Comparison of ENCODE assay signal across 1 cellular context in the genomic region with DNA sequence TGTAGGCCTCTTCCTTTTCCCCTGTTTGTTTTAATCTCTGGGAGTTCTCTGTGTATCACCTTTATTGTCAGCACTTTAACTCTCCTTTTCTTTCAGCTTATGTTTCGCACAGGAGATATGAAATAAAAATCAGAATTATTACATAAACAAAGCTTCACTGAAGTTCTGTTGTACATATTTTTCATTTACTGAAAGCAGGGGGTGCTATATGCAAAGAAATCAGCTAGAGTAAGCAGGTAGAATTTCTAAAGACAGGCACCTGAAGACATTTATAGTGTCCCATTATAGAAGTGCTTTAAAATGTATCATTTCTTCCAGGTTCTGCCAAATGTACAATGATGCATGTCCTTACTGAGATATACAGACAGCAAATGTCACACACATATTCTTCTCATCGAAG.
TF ChIP-seq lines count a peak whose summit lies in the region.

No MANE protein-coding gene starts in this region.

TF ChIP-seq in GM12878, 131 proteins besides CTCF, POLR2A, EP300 and RAD21 (continued from another document):
- TF ChIP-seq, protein P1, sequence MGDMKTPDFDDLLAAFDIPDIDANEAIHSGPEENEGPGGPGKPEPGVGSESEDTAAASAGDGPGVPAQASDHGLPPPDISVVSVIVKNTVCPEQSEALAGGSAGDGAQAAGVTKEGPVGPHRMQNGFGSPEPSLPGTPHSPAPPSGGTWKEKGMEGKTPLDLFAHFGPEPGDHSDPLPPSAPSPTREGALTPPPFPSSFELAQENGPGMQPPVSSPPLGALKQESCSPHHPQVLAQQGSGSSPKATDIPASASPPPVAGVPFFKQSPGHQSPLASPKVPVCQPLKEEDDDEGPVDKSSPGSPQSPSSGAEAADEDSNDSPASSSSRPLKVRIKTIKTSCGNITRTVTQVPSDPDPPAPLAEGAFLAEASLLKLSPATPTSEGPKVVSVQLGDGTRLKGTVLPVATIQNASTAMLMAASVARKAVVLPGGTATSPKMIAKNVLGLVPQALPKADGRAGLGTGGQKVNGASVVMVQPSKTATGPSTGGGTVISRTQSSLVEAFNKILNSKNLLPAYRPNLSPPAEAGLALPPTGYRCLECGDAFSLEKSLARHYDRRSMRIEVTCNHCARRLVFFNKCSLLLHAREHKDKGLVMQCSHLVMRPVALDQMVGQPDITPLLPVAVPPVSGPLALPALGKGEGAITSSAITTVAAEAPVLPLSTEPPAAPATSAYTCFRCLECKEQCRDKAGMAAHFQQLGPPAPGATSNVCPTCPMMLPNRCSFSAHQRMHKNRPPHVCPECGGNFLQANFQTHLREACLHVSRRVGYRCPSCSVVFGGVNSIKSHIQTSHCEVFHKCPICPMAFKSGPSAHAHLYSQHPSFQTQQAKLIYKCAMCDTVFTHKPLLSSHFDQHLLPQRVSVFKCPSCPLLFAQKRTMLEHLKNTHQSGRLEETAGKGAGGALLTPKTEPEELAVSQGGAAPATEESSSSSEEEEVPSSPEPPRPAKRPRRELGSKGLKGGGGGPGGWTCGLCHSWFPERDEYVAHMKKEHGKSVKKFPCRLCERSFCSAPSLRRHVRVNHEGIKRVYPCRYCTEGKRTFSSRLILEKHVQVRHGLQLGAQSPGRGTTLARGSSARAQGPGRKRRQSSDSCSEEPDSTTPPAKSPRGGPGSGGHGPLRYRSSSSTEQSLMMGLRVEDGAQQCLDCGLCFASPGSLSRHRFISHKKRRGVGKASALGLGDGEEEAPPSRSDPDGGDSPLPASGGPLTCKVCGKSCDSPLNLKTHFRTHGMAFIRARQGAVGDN (IDR thresholded peaks at IDR 0.05) = no peak
- TF ChIP-seq MEF2B (IDR thresholded peaks at IDR 0.05; ENCODE audit: partially characterized antibody, poor library complexity, severe bottlenecking) (no peak), WRNIP1 (IDR thresholded peaks at IDR 0.05; ENCODE audit: borderline replicate concordance, low read depth, low read length) (no peak)
TF ChIP-seq in GM12878: peak in this region for 0.
